ENCODE assay signal across 1 cellular context in the genomic region with DNA sequence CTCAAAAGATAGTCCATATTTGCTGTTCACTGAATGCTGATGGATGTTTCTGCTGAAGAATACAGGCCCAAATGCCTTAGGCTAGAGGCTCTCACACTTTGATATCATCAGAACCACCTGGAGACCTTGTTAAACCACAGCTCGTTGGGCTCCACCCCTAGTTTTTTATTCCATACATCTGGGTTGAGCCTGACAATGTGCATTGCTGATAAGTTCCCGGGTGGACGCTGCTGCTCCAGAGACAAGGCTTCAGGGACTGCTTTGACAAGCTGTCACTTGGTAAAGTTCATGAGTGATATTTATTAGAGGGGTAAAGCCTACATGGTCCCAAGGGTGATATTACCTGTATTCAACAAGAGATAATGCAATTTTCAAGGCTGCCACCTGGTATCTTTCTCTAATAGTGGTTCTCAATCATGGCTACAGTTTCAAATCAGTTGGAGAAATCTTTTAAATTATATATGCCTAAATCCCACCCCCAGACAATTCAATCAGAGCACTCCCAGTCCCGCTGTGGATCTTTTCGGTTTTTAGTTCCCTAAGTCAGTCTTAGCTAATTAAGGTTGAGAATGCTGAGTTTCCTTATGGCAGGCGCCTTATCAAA.
TF ChIP-seq lines count a peak whose summit lies in the region.

No MANE protein-coding gene starts in this region.

TF ChIP-seq in K562, 482 proteins besides CTCF, POLR2A, EP300 and RAD21 (continued from another document and continues in another):
- TF ChIP-seq, protein P1, sequence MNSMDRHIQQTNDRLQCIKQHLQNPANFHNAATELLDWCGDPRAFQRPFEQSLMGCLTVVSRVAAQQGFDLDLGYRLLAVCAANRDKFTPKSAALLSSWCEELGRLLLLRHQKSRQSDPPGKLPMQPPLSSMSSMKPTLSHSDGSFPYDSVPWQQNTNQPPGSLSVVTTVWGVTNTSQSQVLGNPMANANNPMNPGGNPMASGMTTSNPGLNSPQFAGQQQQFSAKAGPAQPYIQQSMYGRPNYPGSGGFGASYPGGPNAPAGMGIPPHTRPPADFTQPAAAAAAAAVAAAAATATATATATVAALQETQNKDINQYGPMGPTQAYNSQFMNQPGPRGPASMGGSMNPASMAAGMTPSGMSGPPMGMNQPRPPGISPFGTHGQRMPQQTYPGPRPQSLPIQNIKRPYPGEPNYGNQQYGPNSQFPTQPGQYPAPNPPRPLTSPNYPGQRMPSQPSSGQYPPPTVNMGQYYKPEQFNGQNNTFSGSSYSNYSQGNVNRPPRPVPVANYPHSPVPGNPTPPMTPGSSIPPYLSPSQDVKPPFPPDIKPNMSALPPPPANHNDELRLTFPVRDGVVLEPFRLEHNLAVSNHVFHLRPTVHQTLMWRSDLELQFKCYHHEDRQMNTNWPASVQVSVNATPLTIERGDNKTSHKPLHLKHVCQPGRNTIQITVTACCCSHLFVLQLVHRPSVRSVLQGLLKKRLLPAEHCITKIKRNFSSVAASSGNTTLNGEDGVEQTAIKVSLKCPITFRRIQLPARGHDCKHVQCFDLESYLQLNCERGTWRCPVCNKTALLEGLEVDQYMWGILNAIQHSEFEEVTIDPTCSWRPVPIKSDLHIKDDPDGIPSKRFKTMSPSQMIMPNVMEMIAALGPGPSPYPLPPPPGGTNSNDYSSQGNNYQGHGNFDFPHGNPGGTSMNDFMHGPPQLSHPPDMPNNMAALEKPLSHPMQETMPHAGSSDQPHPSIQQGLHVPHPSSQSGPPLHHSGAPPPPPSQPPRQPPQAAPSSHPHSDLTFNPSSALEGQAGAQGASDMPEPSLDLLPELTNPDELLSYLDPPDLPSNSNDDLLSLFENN (IDR thresholded peaks at IDR 0.05; ENCODE audit: low read depth in 2 of 2, low read length in 2 of 2): peak in 1 of 2 experiments; percentile 79; a peak in 2 of 4 replicates
- TF ChIP-seq NUFIP1 (IDR thresholded peaks at IDR 0.05; ENCODE audit: partially characterized antibody) (no peak), EP400 (IDR thresholded peaks at IDR 0.05) (no peak), JUND (IDR thresholded peaks at IDR 0.05; ENCODE audit: borderline replicate concordance, low read depth, low read length) (0 out of 2 replicates have a peak, but pooled peaks have one; percentile 25), JUND (tag; IDR thresholded peaks at IDR 0.05; ENCODE audit: borderline replicate concordance, low read depth, low read length) (no peak; the same call in 2 of the 3 replicates), CBX1 (IDR thresholded peaks at IDR 0.05; ENCODE audit: low read depth) (no peak), SRSF7 (optimal IDR thresholded peaks at IDR 0.05; ENCODE audit: low read depth, low read length) (no peak), ATF7 (IDR thresholded peaks at IDR 0.05) (0 out of 2 replicates have a peak, but pooled peaks have one; percentile 39), NR4A1 (CRISPR knock-in tag; IDR thresholded peaks at IDR 0.05) (no peak), NR4A1 (tag; IDR thresholded peaks at IDR 0.05) (0 out of 2 replicates have a peak, but pooled peaks have one; percentile 33), DPF2 (IDR thresholded peaks at IDR 0.05) (peak; percentile 92), SP1 (CRISPR knock-in tag; IDR thresholded peaks at IDR 0.05) (peak; percentile 55; the same call in 1 of the 2 replicates), RUNX1 (IDR thresholded peaks at IDR 0.05; ENCODE audit: low read depth) (0 out of 2 replicates have a peak, but pooled peaks have one; percentile 55), SETDB1 (IDR thresholded peaks at IDR 0.05; ENCODE audit: low read length) (no peak), PPARD (CRISPR knock-in tag; IDR thresholded peaks at IDR 0.05) (no peak), PHTF2 (CRISPR knock-in tag; IDR thresholded peaks at IDR 0.05) (no peak), SMARCC2 (IDR thresholded peaks at IDR 0.05; ENCODE audit: low read depth) (0 out of 2 replicates have a peak, but pooled peaks have one; percentile 46), PHF8 (IDR thresholded peaks at IDR 0.05; ENCODE audit: borderline replicate concordance, low read length) (no peak), ZNF431 (CRISPR knock-in tag; IDR thresholded peaks at IDR 0.05) (no peak), MTA3 (IDR thresholded peaks at IDR 0.05; ENCODE audit: borderline replicate concordance) (0 out of 2 replicates have a peak, but pooled peaks have one; percentile 23), CBFB (CRISPR knock-in tag; IDR thresholded peaks at IDR 0.05) (peak; percentile 88), HMGN3 (IDR thresholded peaks at IDR 0.05; ENCODE audit: borderline replicate concordance, extremely low read depth, insufficient read length, low read depth, low read length) (peak; percentile 53), GATA2 (CRISPR knock-in tag; IDR thresholded peaks at IDR 0.05) (peak; percentile 97), BCOR (IDR thresholded peaks at IDR 0.05) (no peak), PRPF4 (IDR thresholded peaks at IDR 0.05; ENCODE audit: insufficient read depth, low read depth, low read length, poor library complexity, severe bottlenecking) (no peak), RCOR1 (IDR thresholded peaks at IDR 0.05; ENCODE audit: borderline replicate concordance in 1 of 2, low read depth in 2 of 2, low read length in 2 of 2) (peak; percentile 32 to 88; a peak in 2 of 4 replicates), CBX3 (IDR thresholded peaks at IDR 0.05; ENCODE audit: borderline replicate concordance in 1 of 2, low read length in 2 of 2) (no peak; a peak in 1 of 3 replicates), CCNT2 (IDR thresholded peaks at IDR 0.05; ENCODE audit: borderline replicate concordance, extremely low read depth, insufficient read length, low read depth, low read length) (peak; percentile 92), PTRF (tag; IDR thresholded peaks at IDR 0.05) (no peak), SLC30A9 (CRISPR knock-in tag; IDR thresholded peaks at IDR 0.05) (no peak), MEIS2 (IDR thresholded peaks at IDR 0.05; ENCODE audit: partially characterized antibody) (peak; percentile 92), CBFA2T2 (conservative IDR thresholded peaks at IDR 0.05) (peak; percentile 98), SAFB (IDR thresholded peaks at IDR 0.05; ENCODE audit: borderline replicate concordance, low read depth, low read length) (no peak), YBX1 (IDR thresholded peaks at IDR 0.05) (no peak), MCM3 (IDR thresholded peaks at IDR 0.05) (no peak), ZEB2 (IDR thresholded peaks at IDR 0.05) (peak; percentile 76; the same call in 1 of the 2 replicates), ZNF143 (CRISPR knock-in tag; IDR thresholded peaks at IDR 0.05) (no peak), ZNF316 (IDR thresholded peaks at IDR 0.05) (no peak), NCOA1 (IDR thresholded peaks at IDR 0.05; ENCODE audit: low read depth) (0 out of 2 replicates have a peak, but pooled peaks have one; percentile 18), ARID1B (IDR thresholded peaks at IDR 0.05) (peak; percentile 97), CSDE1 (IDR thresholded peaks at IDR 0.05) (no peak), ZNF239 (CRISPR knock-in tag; IDR thresholded peaks at IDR 0.05) (no peak), SMARCE1 (IDR thresholded peaks at IDR 0.05) (peak; percentile 79), LCOR (CRISPR knock-in tag; IDR thresholded peaks at IDR 0.05) (0 out of 2 replicates have a peak, but pooled peaks have one; percentile 43), TCF7L2 (IDR thresholded peaks at IDR 0.05; ENCODE audit: low read depth, low read length) (no peak), ZNF134 (CRISPR knock-in tag; conservative IDR thresholded peaks at IDR 0.05) (no peak)
- TF ChIP-seq, protein P2, sequence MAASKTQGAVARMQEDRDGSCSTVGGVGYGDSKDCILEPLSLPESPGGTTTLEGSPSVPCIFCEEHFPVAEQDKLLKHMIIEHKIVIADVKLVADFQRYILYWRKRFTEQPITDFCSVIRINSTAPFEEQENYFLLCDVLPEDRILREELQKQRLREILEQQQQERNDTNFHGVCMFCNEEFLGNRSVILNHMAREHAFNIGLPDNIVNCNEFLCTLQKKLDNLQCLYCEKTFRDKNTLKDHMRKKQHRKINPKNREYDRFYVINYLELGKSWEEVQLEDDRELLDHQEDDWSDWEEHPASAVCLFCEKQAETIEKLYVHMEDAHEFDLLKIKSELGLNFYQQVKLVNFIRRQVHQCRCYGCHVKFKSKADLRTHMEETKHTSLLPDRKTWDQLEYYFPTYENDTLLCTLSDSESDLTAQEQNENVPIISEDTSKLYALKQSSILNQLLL (CRISPR knock-in tag; IDR thresholded peaks at IDR 0.05; ENCODE audit: borderline replicate concordance): no peak
- TF ChIP-seq, protein P3, sequence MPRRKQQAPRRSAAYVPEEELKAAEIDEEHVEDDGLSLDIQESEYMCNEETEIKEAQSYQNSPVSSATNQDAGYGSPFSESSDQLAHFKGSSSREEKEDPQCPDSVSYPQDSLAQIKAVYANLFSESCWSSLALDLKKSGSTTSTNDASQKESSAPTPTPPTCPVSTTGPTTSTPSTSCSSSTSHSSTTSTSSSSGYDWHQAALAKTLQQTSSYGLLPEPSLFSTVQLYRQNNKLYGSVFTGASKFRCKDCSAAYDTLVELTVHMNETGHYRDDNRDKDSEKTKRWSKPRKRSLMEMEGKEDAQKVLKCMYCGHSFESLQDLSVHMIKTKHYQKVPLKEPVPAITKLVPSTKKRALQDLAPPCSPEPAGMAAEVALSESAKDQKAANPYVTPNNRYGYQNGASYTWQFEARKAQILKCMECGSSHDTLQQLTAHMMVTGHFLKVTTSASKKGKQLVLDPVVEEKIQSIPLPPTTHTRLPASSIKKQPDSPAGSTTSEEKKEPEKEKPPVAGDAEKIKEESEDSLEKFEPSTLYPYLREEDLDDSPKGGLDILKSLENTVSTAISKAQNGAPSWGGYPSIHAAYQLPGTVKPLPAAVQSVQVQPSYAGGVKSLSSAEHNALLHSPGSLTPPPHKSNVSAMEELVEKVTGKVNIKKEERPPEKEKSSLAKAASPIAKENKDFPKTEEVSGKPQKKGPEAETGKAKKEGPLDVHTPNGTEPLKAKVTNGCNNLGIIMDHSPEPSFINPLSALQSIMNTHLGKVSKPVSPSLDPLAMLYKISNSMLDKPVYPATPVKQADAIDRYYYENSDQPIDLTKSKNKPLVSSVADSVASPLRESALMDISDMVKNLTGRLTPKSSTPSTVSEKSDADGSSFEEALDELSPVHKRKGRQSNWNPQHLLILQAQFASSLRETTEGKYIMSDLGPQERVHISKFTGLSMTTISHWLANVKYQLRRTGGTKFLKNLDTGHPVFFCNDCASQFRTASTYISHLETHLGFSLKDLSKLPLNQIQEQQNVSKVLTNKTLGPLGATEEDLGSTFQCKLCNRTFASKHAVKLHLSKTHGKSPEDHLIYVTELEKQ (CRISPR knock-in tag; IDR thresholded peaks at IDR 0.05): no peak
- TF ChIP-seq, protein P4, sequence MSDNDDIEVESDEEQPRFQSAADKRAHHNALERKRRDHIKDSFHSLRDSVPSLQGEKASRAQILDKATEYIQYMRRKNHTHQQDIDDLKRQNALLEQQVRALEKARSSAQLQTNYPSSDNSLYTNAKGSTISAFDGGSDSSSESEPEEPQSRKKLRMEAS (CRISPR knock-in tag; IDR thresholded peaks at IDR 0.05): peak; percentile 43; the same call in 1 of the 2 replicates
- TF ChIP-seq, protein P5, sequence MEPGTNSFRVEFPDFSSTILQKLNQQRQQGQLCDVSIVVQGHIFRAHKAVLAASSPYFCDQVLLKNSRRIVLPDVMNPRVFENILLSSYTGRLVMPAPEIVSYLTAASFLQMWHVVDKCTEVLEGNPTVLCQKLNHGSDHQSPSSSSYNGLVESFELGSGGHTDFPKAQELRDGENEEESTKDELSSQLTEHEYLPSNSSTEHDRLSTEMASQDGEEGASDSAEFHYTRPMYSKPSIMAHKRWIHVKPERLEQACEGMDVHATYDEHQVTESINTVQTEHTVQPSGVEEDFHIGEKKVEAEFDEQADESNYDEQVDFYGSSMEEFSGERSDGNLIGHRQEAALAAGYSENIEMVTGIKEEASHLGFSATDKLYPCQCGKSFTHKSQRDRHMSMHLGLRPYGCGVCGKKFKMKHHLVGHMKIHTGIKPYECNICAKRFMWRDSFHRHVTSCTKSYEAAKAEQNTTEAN (CRISPR knock-in tag; IDR thresholded peaks at IDR 0.05): no peak
- TF ChIP-seq, protein P6, sequence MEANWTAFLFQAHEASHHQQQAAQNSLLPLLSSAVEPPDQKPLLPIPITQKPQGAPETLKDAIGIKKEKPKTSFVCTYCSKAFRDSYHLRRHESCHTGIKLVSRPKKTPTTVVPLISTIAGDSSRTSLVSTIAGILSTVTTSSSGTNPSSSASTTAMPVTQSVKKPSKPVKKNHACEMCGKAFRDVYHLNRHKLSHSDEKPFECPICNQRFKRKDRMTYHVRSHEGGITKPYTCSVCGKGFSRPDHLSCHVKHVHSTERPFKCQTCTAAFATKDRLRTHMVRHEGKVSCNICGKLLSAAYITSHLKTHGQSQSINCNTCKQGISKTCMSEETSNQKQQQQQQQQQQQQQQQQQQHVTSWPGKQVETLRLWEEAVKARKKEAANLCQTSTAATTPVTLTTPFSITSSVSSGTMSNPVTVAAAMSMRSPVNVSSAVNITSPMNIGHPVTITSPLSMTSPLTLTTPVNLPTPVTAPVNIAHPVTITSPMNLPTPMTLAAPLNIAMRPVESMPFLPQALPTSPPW (CRISPR knock-in tag; IDR thresholded peaks at IDR 0.05): peak; percentile 40
- TF ChIP-seq, protein P7, sequence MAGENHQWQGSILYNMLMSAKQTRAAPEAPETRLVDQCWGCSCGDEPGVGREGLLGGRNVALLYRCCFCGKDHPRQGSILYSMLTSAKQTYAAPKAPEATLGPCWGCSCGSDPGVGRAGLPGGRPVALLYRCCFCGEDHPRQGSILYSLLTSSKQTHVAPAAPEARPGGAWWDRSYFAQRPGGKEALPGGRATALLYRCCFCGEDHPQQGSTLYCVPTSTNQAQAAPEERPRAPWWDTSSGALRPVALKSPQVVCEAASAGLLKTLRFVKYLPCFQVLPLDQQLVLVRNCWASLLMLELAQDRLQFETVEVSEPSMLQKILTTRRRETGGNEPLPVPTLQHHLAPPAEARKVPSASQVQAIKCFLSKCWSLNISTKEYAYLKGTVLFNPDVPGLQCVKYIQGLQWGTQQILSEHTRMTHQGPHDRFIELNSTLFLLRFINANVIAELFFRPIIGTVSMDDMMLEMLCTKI (IDR thresholded peaks at IDR 0.05; ENCODE audit: partially characterized antibody): no peak
- TF ChIP-seq, protein P8, sequence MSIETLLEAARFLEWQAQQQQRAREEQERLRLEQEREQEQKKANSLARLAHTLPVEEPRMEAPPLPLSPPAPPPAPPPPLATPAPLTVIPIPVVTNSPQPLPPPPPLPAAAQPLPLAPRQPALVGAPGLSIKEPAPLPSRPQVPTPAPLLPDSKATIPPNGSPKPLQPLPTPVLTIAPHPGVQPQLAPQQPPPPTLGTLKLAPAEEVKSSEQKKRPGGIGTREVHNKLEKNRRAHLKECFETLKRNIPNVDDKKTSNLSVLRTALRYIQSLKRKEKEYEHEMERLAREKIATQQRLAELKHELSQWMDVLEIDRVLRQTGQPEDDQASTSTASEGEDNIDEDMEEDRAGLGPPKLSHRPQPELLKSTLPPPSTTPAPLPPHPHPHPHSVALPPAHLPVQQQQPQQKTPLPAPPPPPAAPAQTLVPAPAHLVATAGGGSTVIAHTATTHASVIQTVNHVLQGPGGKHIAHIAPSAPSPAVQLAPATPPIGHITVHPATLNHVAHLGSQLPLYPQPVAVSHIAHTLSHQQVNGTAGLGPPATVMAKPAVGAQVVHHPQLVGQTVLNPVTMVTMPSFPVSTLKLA (conservative IDR thresholded peaks at IDR 0.05): peak; percentile 20 to 61; a peak in 1 of 4 replicates
